In the genomic region with DNA sequence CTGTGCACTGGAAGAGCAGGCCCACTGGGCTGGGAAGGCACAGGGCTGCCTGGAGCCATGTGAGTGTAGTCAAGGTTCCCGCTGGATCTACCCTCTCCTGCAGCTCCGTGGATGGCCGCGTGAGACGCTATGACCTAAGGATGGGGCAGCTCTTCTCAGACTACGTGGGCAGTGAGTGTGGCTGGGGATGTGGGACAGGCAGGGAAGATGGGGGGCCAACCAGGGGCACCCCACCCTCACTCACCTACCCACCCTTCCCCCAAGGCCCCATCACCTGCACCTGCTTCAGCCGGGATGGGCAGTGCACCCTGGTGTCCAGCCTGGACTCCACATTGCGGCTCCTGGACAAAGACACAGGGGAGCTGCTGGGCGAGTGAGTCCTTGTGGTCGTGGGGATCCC, we compare ENCODE assay signal across 14 cellular contexts. TPM values are rescaled to one million over a fixed set of nuclear protein-coding genes. Genes with fewer than 3 reads are reported as not detected.
DNase-seq lines count a peak whose midpoint lies in the region; ATAC-seq, FAIRE-seq and TF ChIP-seq lines count a peak whose summit lies in the region.
"Had no signal": no experiment of that assay in that cellular context is flagged by ENCODE, and none has a peak within 500 bp of the region (broad histone marks: within the 10 kb centered on the region; RNA-seq: fewer than 3 reads in every experiment).

No MANE protein-coding gene starts in this region.

- no peak for ATAC-seq in GM19463 (IDR thresholded peaks at IDR 0.05; ENCODE audit: unreplicated experiment)

- peaks cover 12% of the 10 kb centered on the region for H3K23me2 ChIP-seq in H1 (ENCODE audit: low read depth, low read length)

- H3K23ac ChIP-seq in H1 (ENCODE audit: insufficient read length): no peak overlapping the region

- CTCF ChIA-PET in H1 (lab: Charles Lee; ENCODE audit: partially characterized antibody): interaction anchor here (0.5 to 3.1 kb wide), 29 partner anchors 8 to 790 kb away, joined by 3 to 14 read pairs (median 4); partner anchors contain the start of genes GNG14 and ZNF564

- no peak overlapping the region for H3K9ac ChIP-seq in H1 (replicated peaks in 1 of 4; ENCODE audit: extremely low read depth in 1 of 4, low read depth in 3 of 4, low read length in 3 of 4)

- peaks cover 4% of the 10 kb centered on the region; the same call in 1 of the 2 replicates for H3K79me1 ChIP-seq in H1 (ENCODE audit: low read depth, low read length)

- H3K36me3 ChIP-seq in H7 (replicated peaks; ENCODE audit: control insufficient read depth, insufficient read depth, low read length) (peaks cover 19% of the 10 kb centered on the region), H1 (ENCODE audit: control insufficient read depth in 2 of 4, insufficient read depth in 4 of 4, low read length in 3 of 4) (peaks cover 22 to 41% (median 34%) of the 10 kb centered on the region in 4 experiments)

- H3K4me3 ChIP-seq in H7 (ENCODE audit: insufficient read depth, low read depth, low read length) (no peak overlapping the region), H1 (ENCODE audit: extremely low read depth in 1 of 4, insufficient read depth in 2 of 4, low read depth in 3 of 4, low read length in 4 of 4) (no peak overlapping the region)
- H3K4me3 ChIP-seq: PC-9, SJCRH30 had no signal

- no peak for TF ChIP-seq EP300 in H1 (IDR thresholded peaks at IDR 0.05; ENCODE audit: borderline replicate concordance in 1 of 2, low read depth in 2 of 2, low read length in 2 of 2)

- no peak overlapping the region for H2BK5ac ChIP-seq in H1 (ENCODE audit: low read depth, low read length)

- peak in 2 of 3 experiments; percentile 26 to 49; a peak in 2 of 4 replicates for TF ChIP-seq CTCF in H1 (IDR thresholded peaks at IDR 0.05; ENCODE audit: control extremely low read depth in 1 of 3, insufficient read depth in 1 of 3, low read depth in 1 of 3, low read length in 3 of 3)

- H2AFZ ChIP-seq in H1 (ENCODE audit: low read length): no peak overlapping the region
- H2AFZ ChIP-seq: PC-9 had no signal

- no peak overlapping the region for H2BK15ac ChIP-seq in H1 (ENCODE audit: low read length)

- H3K27me3 ChIP-seq in H7 (ENCODE audit: control insufficient read depth, insufficient read depth, low read length) (no peaks in the 10 kb centered on the region), H1 (replicated peaks in 1 of 4; ENCODE audit: control insufficient read depth in 3 of 4, extremely low read depth in 1 of 4, insufficient read depth in 3 of 4, low read length in 3 of 4) (no peaks in the 10 kb centered on the region)
- H3K27me3 ChIP-seq: SJCRH30 had no signal

- H3K4me1 ChIP-seq in H1 (replicated peaks in 1 of 4; ENCODE audit: control insufficient read depth in 3 of 4, insufficient read depth in 4 of 4, low read length in 3 of 4): peaks cover 0 to 7% (median 2%) of the 10 kb centered on the region in 4 experiments; a peak in 4 of 7 replicates
- H3K4me1 ChIP-seq: SJCRH30 had no signal

- no peak overlapping the region for H3K27ac ChIP-seq in H1 (ENCODE audit: low read depth, low read length)
- H3K27ac ChIP-seq: 22Rv1, C4-2B, PC-9, SJCRH30 had no signal

- H4K8ac ChIP-seq in H1 (ENCODE audit: extremely low read depth, insufficient read depth, low read length): no peak overlapping the region

- no peak for FAIRE-seq in H1 (lab: Jason Lieb, UNC)

- POLR2A ChIA-PET in H1 (lab: Charles Lee; ENCODE audit: partially characterized antibody): interaction anchor here (0.6 to 3.2 kb wide), 13 partner anchors 7 to 111 kb away, joined by 3 to 19 read pairs (median 3); partner anchors contain the start of genes DHPS and FBXW9

- H3K18ac ChIP-seq in H1 (ENCODE audit: extremely low read depth, low read length): no peak overlapping the region

- no peak overlapping the region for H4K91ac ChIP-seq in H1 (replicated peaks; ENCODE audit: insufficient read length, low read length)

- H3K4me2 ChIP-seq in H1 (ENCODE audit: insufficient read depth in 1 of 2, low read depth in 2 of 2, low read length in 2 of 2): no peak overlapping the region
- H3K4me2 ChIP-seq: PC-9 had no signal

- no peak overlapping the region for H4K5ac ChIP-seq in H1 (ENCODE audit: insufficient read length, low read depth, low read length)

- H3K79me2 ChIP-seq in H1 (ENCODE audit: control insufficient read depth in 1 of 2, insufficient read depth in 2 of 2, low read length in 2 of 2): peaks cover 0 to 16% of the 10 kb centered on the region in 2 experiments; a peak in 1 of 4 replicates

- peak in 1 of 2 experiments; percentile 55; a peak in 1 of 3 replicates for TF ChIP-seq POLR2A in H1 (IDR thresholded peaks at IDR 0.05; ENCODE audit: control extremely low read depth in 1 of 2, low read depth in 2 of 2, low read length in 2 of 2)

- WGBS in H1 (ENCODE audit: extremely low coverage in 1 of 2, insufficient coverage in 1 of 2, insufficient read length in 1 of 2, insufficient replicate concordance in 2 of 2, low coverage in 1 of 2, low lambda C conversion rate in 2 of 2, missing lambda C conversion rate in 1 of 2), 2 experiments: 89% methylated on average over 10 of the region's 10 CpGs; no CpG with 5 or more reads in 1 of the 2 experiments

- no peak overlapping the region for H2BK120ac ChIP-seq in H1 (replicated peaks; ENCODE audit: low read depth, low read length)

- no peak overlapping the region for H3K14ac ChIP-seq in H1 (ENCODE audit: insufficient read length)

- peak; percentile 29 for DNase-seq in DMS53 (lab: John Stamatoyannopoulos, UW)
- no peak for DNase-seq in DMS53 treated with DMSO at 0.1 percent for 48 hours (lab: John Stamatoyannopoulos, UW; ENCODE audit: unreplicated experiment)
- peak; percentile 46 for DNase-seq in H7
- no peak for DNase-seq in H1 (ENCODE audit: low read depth in 1 of 2, low spot score in 2 of 2)
- no peak for DNase-seq in activated gamma-delta T cell treated with Interleukin-2 at 50 U/mL for 16 hours
- DNase-seq: DMS 273 treated with DMSO at 0.1 percent for 48 hours had no signal

- no peak overlapping the region for H2BK12ac ChIP-seq in H1 (ENCODE audit: low read depth, low read length)

- H3K9me3 ChIP-seq in H1 (ENCODE audit: insufficient read depth in 2 of 2, low read depth in 1 of 2, low read length in 1 of 2): no peaks in the 10 kb centered on the region
- H3K9me3 ChIP-seq: SJCRH30 had no signal

- no peak overlapping the region for H3K4ac ChIP-seq in H1 (replicated peaks; ENCODE audit: insufficient read length, low read depth, low read length)

- no peak overlapping the region for H2BK20ac ChIP-seq in H1 (ENCODE audit: low read length)

- no peak overlapping the region for H2AK5ac ChIP-seq in H1 (ENCODE audit: low read depth, low read length)

- 0 out of 4 replicates have a peak, but pooled peaks of 1 of the 2 experiments have one; percentile 5 for TF ChIP-seq RAD21 in H1 (IDR thresholded peaks at IDR 0.05 in 1 of 2, conservative IDR thresholded peaks at IDR 0.05 in 1 of 2; ENCODE audit: low read depth in 2 of 2, low read length in 2 of 2)

- H4K20me1 ChIP-seq in H1 (replicated peaks in 1 of 2; ENCODE audit: control insufficient read depth in 1 of 2, insufficient read depth in 2 of 2, low read length in 2 of 2): peaks cover 3 to 25% of the 10 kb centered on the region in 2 experiments

- no peak overlapping the region for H3K56ac ChIP-seq in H1 (replicated peaks; ENCODE audit: insufficient read length, low read depth, low read length)

RNA-seq across cellular contexts. Expression of gene WDR83, which starts 6.1 kb away (rescaled TPM):
- 11.6 and 12.5 TPM in 2 replicates for total RNA-seq in H7 (2014; rRNA removed; shearing (Covaris generic))
- total RNA-seq in H1 (2021; fragmentation: NEBNext Ultra II Directional; extraction: Animal tissue kit (Norgen Biotek cat#: 25700)): 15.3 and 19.6 TPM in 2 replicates
- polyA plus RNA-seq in H1 (2011; rRNA removed): 12.6 and 24.5 TPM in 2 replicates
- 18.9 TPM for polyA plus RNA-seq in H1 (2011; cell fraction: cytosol; rRNA removed)
- 26.4 TPM for polyA plus RNA-seq in H1 (2011; cell fraction: nucleus; rRNA removed)
- polyA plus RNA-seq in H1 (2012, experiment 1 of 2): 13.4 to 22.0 TPM (median 20.4 TPM) in 4 replicates
- polyA plus RNA-seq in H1 (2012, experiment 2 of 2): 12.1 TPM
- 7.6 TPM for polyA plus RNA-seq in H1 (2013, experiment 1 of 2)
- 7.5 TPM for polyA plus RNA-seq in H1 (2013, experiment 2 of 2)
- 8.0 and 9.6 TPM in 2 replicates for polyA minus RNA-seq in H1 (2011; rRNA and poly(A)+ RNA removed)
- 6.5 TPM for polyA minus RNA-seq in H1 (2011; cell fraction: cytosol; rRNA and poly(A)+ RNA removed)
- 16.5 TPM for polyA minus RNA-seq in H1 (2011; cell fraction: nucleus; rRNA and poly(A)+ RNA removed)

RNA-seq across cellular contexts. Expression of gene MAN2B1, which starts 6.2 kb away (rescaled TPM):
- total RNA-seq in H7 (2014; rRNA removed; shearing (Covaris generic)): 58.4 and 71.2 TPM in 2 replicates
- 71.1 and 76.3 TPM in 2 replicates for total RNA-seq in H1 (2021; fragmentation: NEBNext Ultra II Directional; extraction: Animal tissue kit (Norgen Biotek cat#: 25700))
- polyA plus RNA-seq in H1 (2011; rRNA removed): 55.3 and 73.6 TPM in 2 replicates
- polyA plus RNA-seq in H1 (2011; cell fraction: cytosol; rRNA removed): 37.2 TPM
- 135 TPM for polyA plus RNA-seq in H1 (2011; cell fraction: nucleus; rRNA removed)
- 77.3 to 97.8 TPM (median 85.4 TPM) in 4 replicates for polyA plus RNA-seq in H1 (2012, experiment 1 of 2)
- 111 TPM for polyA plus RNA-seq in H1 (2012, experiment 2 of 2)
- polyA plus RNA-seq in H1 (2013, experiment 1 of 2): 82.3 TPM
- 71.8 TPM for polyA plus RNA-seq in H1 (2013, experiment 2 of 2)
- 33.2 and 37.4 TPM in 2 replicates for polyA minus RNA-seq in H1 (2011; rRNA and poly(A)+ RNA removed)
- 30.5 TPM for polyA minus RNA-seq in H1 (2011; cell fraction: cytosol; rRNA and poly(A)+ RNA removed)
- polyA minus RNA-seq in H1 (2011; cell fraction: nucleus; rRNA and poly(A)+ RNA removed): 48.4 TPM

RNA-seq across cellular contexts. Expression of gene DHPS, which starts 8.9 kb away (rescaled TPM):
- total RNA-seq in H7 (2014; rRNA removed; shearing (Covaris generic)): 83.1 and 86.4 TPM in 2 replicates
- total RNA-seq in H1 (2021; fragmentation: NEBNext Ultra II Directional; extraction: Animal tissue kit (Norgen Biotek cat#: 25700)): 86.6 and 88.8 TPM in 2 replicates
- 99.6 and 118 TPM in 2 replicates for polyA plus RNA-seq in H1 (2011; rRNA removed)
- polyA plus RNA-seq in H1 (2011; cell fraction: cytosol; rRNA removed): 128 TPM
- 156 TPM for polyA plus RNA-seq in H1 (2011; cell fraction: nucleus; rRNA removed)
- polyA plus RNA-seq in H1 (2012, experiment 1 of 2): 90.2 to 103 TPM (median 99.3 TPM) in 4 replicates
- 104 TPM for polyA plus RNA-seq in H1 (2012, experiment 2 of 2)
- 58.7 TPM for polyA plus RNA-seq in H1 (2013, experiment 1 of 2)
- 57.5 TPM for polyA plus RNA-seq in H1 (2013, experiment 2 of 2)
- polyA minus RNA-seq in H1 (2011; rRNA and poly(A)+ RNA removed): 66.7 and 78.4 TPM in 2 replicates
- 38.5 TPM for polyA minus RNA-seq in H1 (2011; cell fraction: cytosol; rRNA and poly(A)+ RNA removed)
- polyA minus RNA-seq in H1 (2011; cell fraction: nucleus; rRNA and poly(A)+ RNA removed): 62.3 TPM

RNA-seq across cellular contexts. Expression of gene GNG14, which starts 15.1 kb away (rescaled TPM):
- not detected in 2 replicates for total RNA-seq in H7 (2014; rRNA removed; shearing (Covaris generic))
- total RNA-seq in H1 (2021; fragmentation: NEBNext Ultra II Directional; extraction: Animal tissue kit (Norgen Biotek cat#: 25700)): not detected in 2 replicates
- polyA plus RNA-seq in H1 (2011; rRNA removed): not detected in 2 replicates
- polyA plus RNA-seq in H1 (2011; cell fraction: cytosol; rRNA removed): not detected
- not detected for polyA plus RNA-seq in H1 (2011; cell fraction: nucleus; rRNA removed)
- polyA plus RNA-seq in H1 (2012, experiment 1 of 2): not detected in 4 replicates
- not detected for polyA plus RNA-seq in H1 (2012, experiment 2 of 2)
- polyA plus RNA-seq in H1 (2013, experiment 1 of 2): not detected
- not detected for polyA plus RNA-seq in H1 (2013, experiment 2 of 2)
- not detected in 2 replicates for polyA minus RNA-seq in H1 (2011; rRNA and poly(A)+ RNA removed)
- not detected for polyA minus RNA-seq in H1 (2011; cell fraction: cytosol; rRNA and poly(A)+ RNA removed)
- not detected for polyA minus RNA-seq in H1 (2011; cell fraction: nucleus; rRNA and poly(A)+ RNA removed)
- total RNA-seq: Daoy, H4, M059J, PC-9, SJCRH30 had no signal

RNA-seq across cellular contexts. Expression of gene FBXW9, which starts 23.7 kb away (rescaled TPM):
- 15.3 and 21.2 TPM in 2 replicates for total RNA-seq in H7 (2014; rRNA removed; shearing (Covaris generic))
- 10.8 and 11.1 TPM in 2 replicates for total RNA-seq in H1 (2021; fragmentation: NEBNext Ultra II Directional; extraction: Animal tissue kit (Norgen Biotek cat#: 25700))
- polyA plus RNA-seq in H1 (2011; rRNA removed): 30.1 and 36.4 TPM in 2 replicates
- 22.3 TPM for polyA plus RNA-seq in H1 (2011; cell fraction: cytosol; rRNA removed)
- polyA plus RNA-seq in H1 (2011; cell fraction: nucleus; rRNA removed): 26.5 TPM
- polyA plus RNA-seq in H1 (2012, experiment 1 of 2): 6.1 to 13.8 TPM (median 12.7 TPM) in 4 replicates
- 13.7 TPM for polyA plus RNA-seq in H1 (2012, experiment 2 of 2)
- 7.6 TPM for polyA plus RNA-seq in H1 (2013, experiment 1 of 2)
- polyA plus RNA-seq in H1 (2013, experiment 2 of 2): 7.2 TPM
- polyA minus RNA-seq in H1 (2011; rRNA and poly(A)+ RNA removed): 6.0 and 7.9 TPM in 2 replicates
- polyA minus RNA-seq in H1 (2011; cell fraction: cytosol; rRNA and poly(A)+ RNA removed): 8.1 TPM
- polyA minus RNA-seq in H1 (2011; cell fraction: nucleus; rRNA and poly(A)+ RNA removed): 6.7 TPM

Comparison
In these comparisons a context has a peak if more than half of its experiments do, and no peak if none do; other contexts are left out.
1. DNase-seq: peak in DMS53 (single experiment) and H7 (single experiment); none in DMS53 treated with DMSO at 0.1 percent for 48 hours (single experiment), H1 (0 of 2) and activated gamma-delta T cell treated with Interleukin-2 at 50 U/mL for 16 hours (single experiment).